ENCODE assay signal across 8 cellular contexts in genomic region chr16:11743308-11744074, GRCh38. TPM values are rescaled to one million over a fixed set of nuclear protein-coding genes. Genes with fewer than 3 reads are reported as not detected.
A peak's percentile ranks its signal among the peaks of the same experiment; 100 is the strongest.
DNase-seq lines count a peak whose midpoint lies in the region; ATAC-seq, FAIRE-seq and TF ChIP-seq lines count a peak whose summit lies in the region.

No MANE protein-coding gene starts in this region.

- H3K27me3 ChIP-seq in right lobe of liver (no peaks in the 10 kb centered on the region), stomach (no peaks in the 10 kb centered on the region)

- FAIRE-seq in GM18507 (lab: Jason Lieb, UNC), result peak; percentile 46

- POLR2A ChIA-PET in RWPE1 (lab: Yijun Ruan, JAX; ENCODE audit: low non-redundant PET), result interaction anchor here (0.7 to 1.2 kb wide), 3 partner anchors 15 to 84 kb away, joined by 3 to 4 read pairs (median 3); no protein-coding TSS in a partner anchor

- H3K27ac ChIP-seq in RWPE1 (peak overlapping the region; percentile 90), right lobe of liver (peak overlapping the region; percentile 95 to 99 (median 98)), stomach (peak overlapping the region; percentile 94 to 100 (median 98))

- H3K4me3 ChIP-seq in AG09309 (ENCODE audit: control insufficient read depth, low read depth, low read length), result peak overlapping the region; percentile 45
- H3K4me3 ChIP-seq in right lobe of liver, result peak overlapping the region; percentile 36 to 86 (median 56)
- H3K4me3 ChIP-seq in stomach, result peak overlapping the region; percentile 76 to 97 (median 80)

- peaks cover 0 to 1% (median 0%) of the 10 kb centered on the region in 4 donors for H3K36me3 ChIP-seq in right lobe of liver
- peaks cover 0 to 8% (median 3%) of the 10 kb centered on the region in 4 donors for H3K36me3 ChIP-seq in stomach

- TF ChIP-seq POLR2A in right lobe of liver (IDR thresholded peaks at IDR 0.05), result peak; percentile 13
- TF ChIP-seq POLR2A in stomach (IDR thresholded peaks at IDR 0.05), result no peak

- intact Hi-C loops in right lobe of liver (cut with DNase I), result no loop called here
- intact Hi-C loops in stomach (cut with DNase I; ENCODE audit: low total_unique reads), result loop anchor here (10.0 kb wide), 1 partner anchor 51 kb away; the partner anchor contains the start of gene ZC3H7A

- no peaks in the 10 kb centered on the region for H3K9me3 ChIP-seq in right lobe of liver
- no peaks in the 10 kb centered on the region for H3K9me3 ChIP-seq in stomach

- no peak for DNase-seq in AG09309 (ENCODE audit: low read depth)
- DNase-seq in GM18507 (ENCODE audit: extremely low spot score, insufficient read length, low read depth), result no peak
- DNase-seq in RWPE1 (ENCODE audit: low spot score), result no peak
- peak; percentile 20 for DNase-seq in central memory CD4-positive, alpha-beta T cell
- peak; percentile 69 to 89 (median 82) for DNase-seq in right lobe of liver
- peak; percentile 41 for DNase-seq in stomach

- no peak for TF ChIP-seq EP300 in stomach (IDR thresholded peaks at IDR 0.05)

- ATAC-seq in right lobe of liver, result peak; percentile 54 to 72 (median 58)
- ATAC-seq in HG02763 (IDR thresholded peaks at IDR 0.05; ENCODE audit: unreplicated experiment), result no peak
- ATAC-seq in GM18861 (IDR thresholded peaks at IDR 0.05; ENCODE audit: unreplicated experiment), result no peak

- CTCF ChIA-PET in RWPE1 (lab: Yijun Ruan, JAX), result interaction anchor here (0.6 to 1.3 kb wide), 3 partner anchors 88 to 779 kb away, joined by 3 to 6 read pairs (median 3); no protein-coding TSS in a partner anchor

- 14% methylated on average over 20 of the region's 21 CpGs for WGBS in right lobe of liver (ENCODE audit: insufficient coverage, low coverage, low lambda C conversion rate, missing lambda C conversion rate)
- 38 to 49% (median 42%) methylated on average over 20 to 21 of the region's 21 CpGs for WGBS in stomach, 5 donors

- TF ChIP-seq CTCF in AG09309 (IDR thresholded peaks at IDR 0.05; ENCODE audit: control insufficient read depth, insufficient read depth, low read depth, low read length, missing control alignments) (no peak), RWPE1 (conservative IDR thresholded peaks at IDR 0.05; ENCODE audit: low read depth) (no peak), right lobe of liver (IDR thresholded peaks at IDR 0.05) (no peak), stomach (IDR thresholded peaks at IDR 0.05) (no peak)

- H3K4me1 ChIP-seq in right lobe of liver (peaks cover 0 to 61% (median 22%) of the 10 kb centered on the region in 4 donors), stomach (peaks cover 37 to 62% (median 45%) of the 10 kb centered on the region in 4 donors)

RNA-seq across cellular contexts. Expression of gene TXNDC11, which starts 0.8 kb away (rescaled TPM):
- 10 to 100 TPM; 43.2 to 63.3 (median 54.0) TPM for total RNA-seq in right lobe of liver
- total RNA-seq in stomach, result 10 to 100 TPM; 24.1 to 72.9 (median 51.1) TPM
- polyA plus RNA-seq in stomach, result 10 to 100 TPM; 27.0 to 42.9 (median 41.3) TPM

RNA-seq across cellular contexts. Expression of gene ZC3H7A, which starts 53.6 kb away (rescaled TPM):
- total RNA-seq in right lobe of liver (10 to 100 TPM; 22.8 to 34.0 (median 26.9) TPM), stomach (100 to 1,000 TPM in 1 of 5 donors, 10 to 100 TPM in 4; 49.1 to 110 (median 92.1) TPM)
- 10 to 100 TPM; 16.1 to 23.3 (median 20.0) TPM for polyA plus RNA-seq in stomach

Comparison
In these comparisons a context has a peak if more than half of its experiments do, and no peak if none do; other contexts are left out.
1. DNase-seq: peak in central memory CD4-positive, alpha-beta T cell (single experiment), right lobe of liver (3 of 3) and stomach (single experiment); none in AG09309 (single experiment), GM18507 (single experiment) and RWPE1 (single experiment).
2. ATAC-seq: peak in right lobe of liver (4 of 4); none in HG02763 (single experiment) and GM18861 (single experiment).
3. Peak in every context shown above with its lines, with median percentiles within 50 percentile points of each other: H3K4me3 ChIP-seq and H3K27ac ChIP-seq.